9 cellular contexts compared by ENCODE assay signal in genomic region chr20:1377341-1377871, GRCh38. TPM values are rescaled to one million over a fixed set of nuclear protein-coding genes. Genes with fewer than 3 reads are reported as not detected.
A peak's percentile ranks its signal among the peaks of the same experiment; 100 is the strongest.
DNase-seq lines count a peak whose midpoint lies in the region; ATAC-seq and TF ChIP-seq lines count a peak whose summit lies in the region.
"Had no signal": no experiment of that assay in that cellular context is flagged by ENCODE, and none has a peak within 500 bp of the region (broad histone marks: within the 10 kb centered on the region; RNA-seq: fewer than 3 reads in every experiment).

No MANE protein-coding gene starts in this region.

- H3K4me1 ChIP-seq in right atrium auricular region (peaks cover 0 to 93% of the 10 kb centered on the region in 2 donors), thymus (ENCODE audit: control insufficient read depth, insufficient read depth, low read length) (peaks cover 12% of the 10 kb centered on the region), Peyer's patch (peaks cover 0 to 54% (median 6%) of the 10 kb centered on the region in 4 donors)

- peaks cover 82% of the 10 kb centered on the region for H3K4me1 Mint-ChIP-seq in T-helper 1 cell treated with Interleukin-12 subunit alpha and Interleukin-12 subunit beta and Interleukin-4 antibody, amounts not matched to agents 30 μg/mL and 1 μg/mL, for 36 hours (ENCODE audit: low read depth)
- peaks cover 80% of the 10 kb centered on the region for H3K4me1 Mint-ChIP-seq in glutamatergic neuron (ENCODE audit: low read depth, unreplicated experiment)

- TF ChIP-seq POLR2A in Peyer's patch (IDR thresholded peaks at IDR 0.05) = no peak

- H3K9me3 Mint-ChIP-seq in T-helper 1 cell treated with Interleukin-12 subunit alpha and Interleukin-12 subunit beta and Interleukin-4 antibody, amounts not matched to agents 30 μg/mL and 1 μg/mL, for 36 hours = no peaks in the 10 kb centered on the region
- H3K9me3 Mint-ChIP-seq in glutamatergic neuron (ENCODE audit: unreplicated experiment) = peaks cover 3% of the 10 kb centered on the region

- H3K27ac ChIP-seq in right atrium auricular region = peak overlapping the region; percentile 45 to 47
- H3K27ac ChIP-seq in thymus (ENCODE audit: low read depth) = peak overlapping the region; percentile 54
- no peak overlapping the region for H3K27ac ChIP-seq in Peyer's patch

- no peaks in the 10 kb centered on the region for H3K9me3 ChIP-seq in right atrium auricular region
- H3K9me3 ChIP-seq in thymus (ENCODE audit: control insufficient read depth) = no peaks in the 10 kb centered on the region
- no peaks in the 10 kb centered on the region for H3K9me3 ChIP-seq in Peyer's patch

- H3K27me3 ChIP-seq in right atrium auricular region (no peaks in the 10 kb centered on the region), thymus (ENCODE audit: control insufficient read depth, insufficient read depth) (no peaks in the 10 kb centered on the region), Peyer's patch (no peaks in the 10 kb centered on the region)

- intact Hi-C loops in Right ventricle myocardium superior (cut with DNase I) = no loop called here

- 70% methylated on average over 5 of the region's 5 CpGs for WGBS in thymus

- peak overlapping the region; percentile 78 for H3K27ac Mint-ChIP-seq in T-helper 1 cell treated with Interleukin-12 subunit alpha and Interleukin-12 subunit beta and Interleukin-4 antibody, amounts not matched to agents 30 μg/mL and 1 μg/mL, for 36 hours
- H3K27ac Mint-ChIP-seq in glutamatergic neuron (ENCODE audit: unreplicated experiment) = peak overlapping the region; percentile 55

- TF ChIP-seq CTCF in right atrium auricular region (IDR thresholded peaks at IDR 0.05) (no peak), glutamatergic neuron (IDR thresholded peaks at IDR 0.05; ENCODE audit: partially characterized antibody, unreplicated experiment) (no peak), Peyer's patch (IDR thresholded peaks at IDR 0.05) (no peak)

- no peaks in the 10 kb centered on the region for H3K27me3 Mint-ChIP-seq in T-helper 1 cell treated with Interleukin-12 subunit alpha and Interleukin-12 subunit beta and Interleukin-4 antibody, amounts not matched to agents 30 μg/mL and 1 μg/mL, for 36 hours (ENCODE audit: low read depth)
- no peaks in the 10 kb centered on the region for H3K27me3 Mint-ChIP-seq in glutamatergic neuron (ENCODE audit: unreplicated experiment)

- no peak for ATAC-seq in Right ventricle myocardium superior (ENCODE audit: poor library complexity)
- no peak for ATAC-seq in HG03196 (IDR thresholded peaks at IDR 0.05; ENCODE audit: unreplicated experiment)
- no peak for ATAC-seq in HG02981 (IDR thresholded peaks at IDR 0.05; ENCODE audit: unreplicated experiment)

- H3K36me3 ChIP-seq in right atrium auricular region (peaks cover 2% of the 10 kb centered on the region), thymus (ENCODE audit: control insufficient read depth, insufficient read depth) (peaks cover 16% of the 10 kb centered on the region), Peyer's patch (peaks cover 0 to 24% (median 3%) of the 10 kb centered on the region in 3 donors)

- H3K4me3 ChIP-seq in right atrium auricular region (no peak overlapping the region), thymus (ENCODE audit: low read length) (no peak overlapping the region), Peyer's patch (no peak overlapping the region)

- DNase-seq in right atrium auricular region (ENCODE audit: low spot score) = no peak
- DNase-seq in Right ventricle myocardium superior = no peak
- no peak for DNase-seq in glutamatergic neuron
- DNase-seq in Peyer's patch = no peak
- DNase-seq: stimulated activated CD4-positive, alpha-beta T cell treated with anti-CD3 and anti-CD28 coated beads, Interleukin-4, amount 100 ng/mL, for 1 hour had no signal

- peaks cover 27% of the 10 kb centered on the region for H3K36me3 Mint-ChIP-seq in T-helper 1 cell treated with Interleukin-12 subunit alpha and Interleukin-12 subunit beta and Interleukin-4 antibody, amounts not matched to agents 30 μg/mL and 1 μg/mL, for 36 hours (ENCODE audit: low read depth)
- no peaks in the 10 kb centered on the region for H3K36me3 Mint-ChIP-seq in glutamatergic neuron (ENCODE audit: unreplicated experiment)

- H3K4me3 Mint-ChIP-seq in T-helper 1 cell treated with Interleukin-12 subunit alpha and Interleukin-12 subunit beta and Interleukin-4 antibody, amounts not matched to agents 30 μg/mL and 1 μg/mL, for 36 hours = peak overlapping the region; percentile 54
- H3K4me3 Mint-ChIP-seq in glutamatergic neuron (ENCODE audit: unreplicated experiment) = no peak overlapping the region

RNA-seq across cellular contexts. Expression of gene FKBP1A, which starts 15.4 kb away (rescaled TPM):
- total RNA-seq in right atrium auricular region = 10 to 100 TPM; 73.5 to 98.7 TPM
- total RNA-seq in Right ventricle myocardium superior = 112 TPM
- 350 TPM for total RNA-seq in glutamatergic neuron (ENCODE audit: unreplicated experiment)
- 223 TPM for polyA plus RNA-seq in thymus
- 100 to 1,000 TPM in 2 of 4 donors, 10 to 100 TPM in 2; 76.9 to 165 (median 98.5) TPM for total RNA-seq in Peyer's patch

RNA-seq across cellular contexts. Expression of gene SDCBP2, which starts 48.5 kb away (rescaled TPM):
- total RNA-seq in right atrium auricular region (1 to 10 TPM; 2.9 to 3.9 TPM), Right ventricle myocardium superior (2.5 TPM), glutamatergic neuron (ENCODE audit: unreplicated experiment) (4.0 TPM), Peyer's patch (100 to 1,000 TPM in 3 of 4 donors, 10 to 100 TPM in 1; 29.7 to 361 (median 306) TPM)
- polyA plus RNA-seq in thymus = 8.6 TPM

Comparison
In these comparisons a context has a peak if more than half of its experiments do, and no peak if none do; other contexts are left out.
1. H3K27ac ChIP-seq: peak in right atrium auricular region (2 of 2) and thymus (single experiment); none in Peyer's patch (0 of 4).